26 cellular contexts compared by ENCODE assay signal in the genomic region with DNA sequence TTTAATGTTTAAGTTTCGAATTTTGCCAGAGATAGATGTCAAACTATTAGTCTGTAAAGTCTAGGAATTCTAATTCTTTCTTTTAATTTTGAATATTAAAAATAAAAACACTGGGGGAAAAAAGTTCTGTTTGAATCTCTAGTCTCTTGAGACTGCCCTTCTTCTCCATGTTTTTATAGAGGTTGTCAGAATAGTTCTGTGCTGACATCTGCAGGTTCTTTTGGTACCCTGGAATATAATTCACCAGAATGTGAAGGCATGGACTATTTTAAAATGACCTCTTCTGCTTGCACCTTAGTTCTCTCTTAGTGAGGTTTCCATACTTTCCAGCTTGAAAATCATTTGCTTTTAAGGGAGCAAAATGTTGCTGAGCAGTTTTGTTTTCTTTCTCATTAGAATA.
DNase-seq lines count a peak whose midpoint lies in the region; ATAC-seq and TF ChIP-seq lines count a peak whose summit lies in the region.
"Had no signal": no experiment of that assay in that cellular context is flagged by ENCODE, and none has a peak within 500 bp of the region (broad histone marks: within the 10 kb centered on the region; RNA-seq: fewer than 3 reads in every experiment).

No MANE protein-coding gene starts in this region.

- H3K4me3 ChIP-seq in heart right ventricle = no peak overlapping the region
- H3K4me3 ChIP-seq in A673 (ENCODE audit: low read depth, low read length, poor library complexity, severe bottlenecking) = no peak overlapping the region
- H3K4me3 ChIP-seq: left lung, SJSA1, tibial artery had no signal

- H3K36me3 ChIP-seq in heart right ventricle (no peaks in the 10 kb centered on the region), A673 (ENCODE audit: insufficient read depth, low read length, poor library complexity, severe bottlenecking) (no peaks in the 10 kb centered on the region)
- H3K36me3 ChIP-seq: left lung, SJSA1, tibial artery had no signal

- H3K27ac ChIP-seq in heart right ventricle (peak overlapping the region in 6 of 10 donors; percentile 22 to 96 (median 29)), A673 (ENCODE audit: low read depth, low read length, poor library complexity, severe bottlenecking) (no peak overlapping the region)
- H3K27ac ChIP-seq: KMS-11, left lung, parathyroid adenoma, SJSA1, tibial artery had no signal

- ATAC-seq in heart right ventricle = no peak
- ATAC-seq in GM18498 (IDR thresholded peaks at IDR 0.05; ENCODE audit: unreplicated experiment) = no peak
- ATAC-seq: activated CD8-positive, alpha-beta memory T cell treated with anti-CD3 and anti-CD28 coated beads, Interleukin-2, amount 10 ng/mL, durations not matched to agents 7 days and 5 days; left lung; natural killer cell treated with Interleukin-12 subunit alpha and Interleukin-12 subunit beta and Interleukin-15 and Interleukin-18, amount 100 ng/mL, for 72 hours; sciatic nerve; stimulated activated naive CD8-positive, alpha-beta T cell treated with anti-CD3 and anti-CD28 coated beads, Interleukin-15, amount 100 ng/mL, for 72 hours had no signal

- H3K4me1 ChIP-seq in heart right ventricle (peaks cover 0 to 49% (median 15%) of the 10 kb centered on the region in 9 donors), A673 (ENCODE audit: insufficient read depth, low read length, poor library complexity, severe bottlenecking) (peaks cover 6% of the 10 kb centered on the region)

- H3K27me3 ChIP-seq in heart right ventricle (peaks cover 0 to 16% (median 0%) of the 10 kb centered on the region in 7 donors), A673 (replicated peaks; ENCODE audit: insufficient read depth, low read depth, low read length, poor library complexity) (no peaks in the 10 kb centered on the region)
- H3K27me3 ChIP-seq: Peyer's patch, tibial artery had no signal

- no peak overlapping the region for H3K27ac Mint-ChIP-seq in chondrocyte (ENCODE audit: unreplicated experiment)
- no peak overlapping the region for H3K27ac Mint-ChIP-seq in activated CD4-positive, alpha-beta memory T cell treated with anti-CD3 and anti-CD28 coated beads, Interleukin-2, amount 10 ng/mL, durations not matched to agents 7 days and 5 days
- H3K27ac Mint-ChIP-seq: activated CD4-positive, alpha-beta T cell treated with anti-CD3 and anti-CD28 coated beads, Interleukin-2, amount 10 ng/mL, durations not matched to agents 24 days and 14 days; activated CD8-positive, alpha-beta memory T cell treated with anti-CD3 and anti-CD28 coated beads, Interleukin-2, amount 10 ng/mL, durations not matched to agents 7 days and 5 days; dendritic cell treated with granulocyte-macrophage colony-stimulating factor and Interleukin-4, amounts not matched to agents 40 ng/mL and 50 ng/mL, for 4 days; natural killer cell treated with Interleukin-12 subunit alpha and Interleukin-12 subunit beta and Interleukin-15 and Interleukin-18, amount 100 ng/mL, for 72 hours; T-helper 1 cell treated with Interleukin-12 subunit alpha and Interleukin-12 subunit beta and Interleukin-4 antibody, amounts not matched to agents 30 μg/mL and 1 μg/mL, for 36 hours had no signal

- no peak overlapping the region for H3K4me3 Mint-ChIP-seq in chondrocyte (ENCODE audit: unreplicated experiment)
- H3K4me3 Mint-ChIP-seq in activated CD4-positive, alpha-beta memory T cell treated with anti-CD3 and anti-CD28 coated beads, Interleukin-2, amount 10 ng/mL, durations not matched to agents 7 days and 5 days = no peak overlapping the region
- H3K4me3 Mint-ChIP-seq: activated CD4-positive, alpha-beta T cell treated with anti-CD3 and anti-CD28 coated beads, Interleukin-2, amount 10 ng/mL, durations not matched to agents 24 days and 14 days; activated CD8-positive, alpha-beta memory T cell treated with anti-CD3 and anti-CD28 coated beads, Interleukin-2, amount 10 ng/mL, durations not matched to agents 7 days and 5 days; dendritic cell treated with granulocyte-macrophage colony-stimulating factor and Interleukin-4, amounts not matched to agents 40 ng/mL and 50 ng/mL, for 4 days; natural killer cell treated with Interleukin-12 subunit alpha and Interleukin-12 subunit beta and Interleukin-15 and Interleukin-18, amount 100 ng/mL, for 72 hours; stimulated activated naive CD8-positive, alpha-beta T cell treated with anti-CD3 and anti-CD28 coated beads, Interleukin-15, amount 100 ng/mL, for 72 hours; T-helper 1 cell treated with Interleukin-12 subunit alpha and Interleukin-12 subunit beta and Interleukin-4 antibody, amounts not matched to agents 30 μg/mL and 1 μg/mL, for 36 hours had no signal

- H3K4me1 Mint-ChIP-seq in chondrocyte (ENCODE audit: low read depth) = peaks cover 9% of the 10 kb centered on the region
- peaks cover 7% of the 10 kb centered on the region for H3K4me1 Mint-ChIP-seq in activated CD4-positive, alpha-beta memory T cell treated with anti-CD3 and anti-CD28 coated beads, Interleukin-2, amount 10 ng/mL, durations not matched to agents 7 days and 5 days

- 74 to 84% methylated on average over 1 of the region's 1 CpG for WGBS in heart right ventricle, 2 donors

- no peaks in the 10 kb centered on the region for H3K36me3 Mint-ChIP-seq in chondrocyte (ENCODE audit: low read depth)
- no peaks in the 10 kb centered on the region for H3K36me3 Mint-ChIP-seq in activated CD4-positive, alpha-beta memory T cell treated with anti-CD3 and anti-CD28 coated beads, Interleukin-2, amount 10 ng/mL, durations not matched to agents 7 days and 5 days (ENCODE audit: low read depth)
- H3K36me3 Mint-ChIP-seq: activated CD8-positive, alpha-beta memory T cell treated with anti-CD3 and anti-CD28 coated beads, Interleukin-2, amount 10 ng/mL, durations not matched to agents 7 days and 5 days; natural killer cell treated with Interleukin-12 subunit alpha and Interleukin-12 subunit beta and Interleukin-15 and Interleukin-18, amount 100 ng/mL, for 72 hours had no signal

- TF ChIP-seq CTCF in heart right ventricle (IDR thresholded peaks at IDR 0.05) (peak in 3 of 9 donors; percentile 15 to 37 (median 20)), chondrocyte (IDR thresholded peaks at IDR 0.05) (peak; percentile 39), A673 (conservative IDR thresholded peaks at IDR 0.05; ENCODE audit: low read depth, low read length) (no peak)

- POLR2A ChIA-PET in activated CD4-positive, alpha-beta memory T cell treated with anti-CD3 and anti-CD28 coated beads, Interleukin-2, amount 10 ng/mL, durations not matched to agents 7 days and 5 days (lab: Charles Lee) = no interaction called here
- POLR2A ChIA-PET in A673 (lab: Charles Lee; ENCODE audit: low non-redundant PET) = no interaction called here

- no TSS peak for BruUV-seq in A673 (replicated peaks; lab: Mats Ljungman, UMichigan)

- H3K9me3 Mint-ChIP-seq in chondrocyte (ENCODE audit: low read depth) = no peaks in the 10 kb centered on the region
- H3K9me3 Mint-ChIP-seq in activated CD4-positive, alpha-beta memory T cell treated with anti-CD3 and anti-CD28 coated beads, Interleukin-2, amount 10 ng/mL, durations not matched to agents 7 days and 5 days = no peaks in the 10 kb centered on the region
- H3K9me3 Mint-ChIP-seq: activated CD4-positive, alpha-beta T cell treated with anti-CD3 and anti-CD28 coated beads, Interleukin-2, amount 10 ng/mL, durations not matched to agents 24 days and 14 days; dendritic cell treated with granulocyte-macrophage colony-stimulating factor and Interleukin-4, amounts not matched to agents 40 ng/mL and 50 ng/mL, for 4 days; natural killer cell treated with Interleukin-12 subunit alpha and Interleukin-12 subunit beta and Interleukin-15 and Interleukin-18, amount 100 ng/mL, for 72 hours; stimulated activated naive CD8-positive, alpha-beta T cell treated with anti-CD3 and anti-CD28 coated beads, Interleukin-15, amount 100 ng/mL, for 72 hours; T-helper 1 cell treated with Interleukin-12 subunit alpha and Interleukin-12 subunit beta and Interleukin-4 antibody, amounts not matched to agents 30 μg/mL and 1 μg/mL, for 36 hours had no signal

- H3K9me3 ChIP-seq in heart right ventricle = no peaks in the 10 kb centered on the region
- H3K9me3 ChIP-seq in A673 (ENCODE audit: low read depth, low read length, poor library complexity, severe bottlenecking) = no peaks in the 10 kb centered on the region
- H3K9me3 ChIP-seq: left lung, Peyer's patch, SJSA1, tibial artery had no signal

- DNase-seq in heart right ventricle (no peak), cardiac septum (ENCODE audit: low spot score) (no peak), chondrocyte (ENCODE audit: low spot score) (no peak), midbrain (lab: John Stamatoyannopoulos, UW) (peak; percentile 53), A673 (ENCODE audit: low spot score) (no peak)
- no peak for DNase-seq in activated CD4-positive, alpha-beta memory T cell treated with anti-CD3 and anti-CD28 coated beads, Interleukin-2, amount 10 ng/mL, durations not matched to agents 7 days and 5 days
- no peak for DNase-seq in stimulated activated naive CD4-positive, alpha-beta T cell (lab: John Stamatoyannopoulos, UW)
- DNase-seq: activated CD4-positive, alpha-beta T cell treated with anti-CD3 and anti-CD28 coated beads, Interleukin-2, amount 10 ng/mL, durations not matched to agents 24 days and 14 days; activated CD8-positive, alpha-beta memory T cell treated with anti-CD3 and anti-CD28 coated beads, Interleukin-2, amount 10 ng/mL, durations not matched to agents 7 days and 5 days; activated naive CD4-positive, alpha-beta T cell treated with anti-CD3 and anti-CD28 coated beads, Interleukin-2, amount 50 U/mL, for 16 hours; DMS53; GF-D8; left lung; NCI-H2171 treated with DMSO at 0.1 percent for 48 hours; NCI-H524; Peyer's patch; stimulated activated naive CD8-positive, alpha-beta T cell treated with anti-CD3 and anti-CD28 coated beads, Interleukin-15, amount 100 ng/mL, for 72 hours; tibial artery had no signal

- CTCF ChIA-PET in activated CD4-positive, alpha-beta memory T cell treated with anti-CD3 and anti-CD28 coated beads, Interleukin-2, amount 10 ng/mL, durations not matched to agents 7 days and 5 days (lab: Charles Lee) = no interaction called here
- CTCF ChIA-PET in A673 (lab: Charles Lee) = no interaction called here

- H3K27me3 Mint-ChIP-seq in chondrocyte (ENCODE audit: low read depth) = no peaks in the 10 kb centered on the region
- H3K27me3 Mint-ChIP-seq in activated CD4-positive, alpha-beta memory T cell treated with anti-CD3 and anti-CD28 coated beads, Interleukin-2, amount 10 ng/mL, durations not matched to agents 7 days and 5 days = peaks cover 25% of the 10 kb centered on the region

- intact Hi-C loops in heart right ventricle (cut with DNase I) (loop anchor here in 3 of 10 donors (2.0 to 10.0 kb wide), 4 partner anchors 79 to 99 kb away; no protein-coding TSS in a partner anchor), cardiac septum (cut with DNase I) (no loop called here), A673 (cut with micrococcal nuclease; ENCODE audit: unreplicated experiment) (no loop called here)
